In genomic region chr15:63899193-63899592, GRCh38 we compare ENCODE assay signal across 15 cellular contexts.
A peak's percentile ranks its signal among the peaks of the same experiment; 100 is the strongest.
DNase-seq lines count a peak whose midpoint lies in the region; TF ChIP-seq lines count a peak whose summit lies in the region.
"Had no signal": no experiment of that assay in that cellular context is flagged by ENCODE, and none has a peak within 500 bp of the region (broad histone marks: within the 10 kb centered on the region; RNA-seq: fewer than 3 reads in every experiment).

No MANE protein-coding gene starts in this region.

- 69 to 78% methylated on average over 7 of the region's 7 CpGs for WGBS in transverse colon (ENCODE audit: low coverage in 1 of 2), 2 donors

- no peak overlapping the region for H3K9ac ChIP-seq in subcutaneous abdominal adipose tissue (ENCODE audit: low read length in 5 of 5)

- H3K4me3 ChIP-seq in subcutaneous abdominal adipose tissue (ENCODE audit: low read depth in 1 of 5, low read length in 5 of 5), result peak overlapping the region in 1 of 5 donors; percentile 11
- H3K4me3 ChIP-seq in transverse colon, result no peak overlapping the region

- H3K27ac Mint-ChIP-seq in activated naive CD4-positive, alpha-beta T cell treated with anti-CD3 and anti-CD28 coated beads for 36 hours, result no peak overlapping the region
- H3K27ac Mint-ChIP-seq in immature natural killer cell, result peak overlapping the region; percentile 9 to 80 (median 26)

- H3K9me3 Mint-ChIP-seq in activated naive CD4-positive, alpha-beta T cell treated with anti-CD3 and anti-CD28 coated beads for 36 hours, result no peaks in the 10 kb centered on the region
- no peaks in the 10 kb centered on the region for H3K9me3 Mint-ChIP-seq in immature natural killer cell

- peaks cover 27% of the 10 kb centered on the region for H3K4me1 Mint-ChIP-seq in activated naive CD4-positive, alpha-beta T cell treated with anti-CD3 and anti-CD28 coated beads for 36 hours (ENCODE audit: low read depth)
- peaks cover 77 to 86% of the 10 kb centered on the region in 2 donors for H3K4me1 Mint-ChIP-seq in immature natural killer cell

- no peak for TF ChIP-seq EP300 in transverse colon (IDR thresholded peaks at IDR 0.05; ENCODE audit: low read depth)

- H3K27me3 ChIP-seq in subcutaneous abdominal adipose tissue (ENCODE audit: control insufficient read depth in 5 of 5, insufficient read depth in 4 of 5, low read length in 5 of 5) (no peaks in the 10 kb centered on the region), transverse colon (no peaks in the 10 kb centered on the region)

- H3K27ac ChIP-seq in subcutaneous abdominal adipose tissue (ENCODE audit: low read depth, low read length) (peak overlapping the region; percentile 38), transverse colon (no peak overlapping the region)

- intact Hi-C loops in activated naive CD4-positive, alpha-beta T cell treated with anti-CD3 and anti-CD28 coated beads for 36 hours (cut with micrococcal nuclease), result no loop called here
- intact Hi-C loops in transverse colon (cut with DNase I; ENCODE audit: low total_unique reads), result no loop called here

- H3K4me3 Mint-ChIP-seq in activated naive CD4-positive, alpha-beta T cell treated with anti-CD3 and anti-CD28 coated beads for 36 hours, result peak overlapping the region; percentile 17
- H3K4me3 Mint-ChIP-seq in immature natural killer cell, result peak overlapping the region; percentile 38 to 85 (median 73)

- H3K9me3 ChIP-seq in subcutaneous abdominal adipose tissue (ENCODE audit: control insufficient read depth in 5 of 5, low read length in 5 of 5) (no peaks in the 10 kb centered on the region), transverse colon (no peaks in the 10 kb centered on the region)

- TF ChIP-seq POLR2A in transverse colon (IDR thresholded peaks at IDR 0.05), result no peak

- TF ChIP-seq CTCF in transverse colon (IDR thresholded peaks at IDR 0.05), result no peak

- H3K27me3 Mint-ChIP-seq in activated naive CD4-positive, alpha-beta T cell treated with anti-CD3 and anti-CD28 coated beads for 36 hours (ENCODE audit: low read depth), result no peaks in the 10 kb centered on the region
- H3K27me3 Mint-ChIP-seq in immature natural killer cell (ENCODE audit: low read depth in 3 of 3), result peaks cover 5 to 18% (median 10%) of the 10 kb centered on the region in 3 donors

- CTCF ChIA-PET in activated naive CD4-positive, alpha-beta T cell treated with anti-CD3 and anti-CD28 coated beads for 36 hours (lab: Charles Lee), result interaction anchor here (0.7 to 1.5 kb wide), 5 partner anchors 7 to 168 kb away, joined by 3 to 6 read pairs (median 3); no protein-coding TSS in a partner anchor

- no peak for DNase-seq in activated naive CD4-positive, alpha-beta T cell treated with anti-CD3 and anti-CD28 coated beads for 36 hours
- DNase-seq in activated naive CD4-positive, alpha-beta T cell treated with Interleukin-2 at 50 U/mL for 16 hours, result no peak
- peak; percentile 31 for DNase-seq in KBM-7
- DNase-seq in immature natural killer cell, result no peak
- DNase-seq in DMS79 (lab: John Stamatoyannopoulos, UW), result no peak
- DNase-seq in transverse colon, result no peak
- no peak for DNase-seq in HPDE6-E6E7 (ENCODE audit: extremely low spot score)
- DNase-seq: ACHN; amygdala; foreskin melanocyte; GDM1; NCI-H2107; NCI-H526 treated with DMSO at 0.1 percent for 48 hours; stimulated activated CD4-positive, alpha-beta T cell treated with anti-CD3 and anti-CD28 coated beads, Interleukin-1b, Interleukin-23, amount 100 ng/mL, for 48 hours had no signal

- peaks cover 10 to 66% (median 65%) of the 10 kb centered on the region in 5 donors for H3K4me1 ChIP-seq in subcutaneous abdominal adipose tissue (ENCODE audit: control insufficient read depth in 5 of 5, insufficient read depth in 5 of 5, low read length in 5 of 5)
- H3K4me1 ChIP-seq in transverse colon, result peaks cover 0 to 10% (median 1%) of the 10 kb centered on the region in 4 donors

- no peaks in the 10 kb centered on the region for H3K36me3 ChIP-seq in subcutaneous abdominal adipose tissue (ENCODE audit: control insufficient read depth in 5 of 5, insufficient read depth in 5 of 5, low read length in 5 of 5)
- no peaks in the 10 kb centered on the region for H3K36me3 ChIP-seq in transverse colon

- in situ Hi-C loops in KBM-7 (cut with MboI; ENCODE audit: low pct_unique_long_range_greater_than_20kb, low sequenced_read_pairs) (no loop called here), transverse colon (cut with MboI; ENCODE audit: low pct_ligation_motif_present in 1 of 4, low pct_unique_long_range_greater_than_20kb in 1 of 4, low sequenced_read_pairs in 3 of 4) (loop anchor here (10.0 to 25.0 kb wide), 2 partner anchors 137 to 154 kb away; no protein-coding TSS in a partner anchor)

- no peaks in the 10 kb centered on the region for H3K36me3 Mint-ChIP-seq in activated naive CD4-positive, alpha-beta T cell treated with anti-CD3 and anti-CD28 coated beads for 36 hours (ENCODE audit: low read depth)
- H3K36me3 Mint-ChIP-seq in immature natural killer cell, result no peaks in the 10 kb centered on the region
